In the genomic region with DNA sequence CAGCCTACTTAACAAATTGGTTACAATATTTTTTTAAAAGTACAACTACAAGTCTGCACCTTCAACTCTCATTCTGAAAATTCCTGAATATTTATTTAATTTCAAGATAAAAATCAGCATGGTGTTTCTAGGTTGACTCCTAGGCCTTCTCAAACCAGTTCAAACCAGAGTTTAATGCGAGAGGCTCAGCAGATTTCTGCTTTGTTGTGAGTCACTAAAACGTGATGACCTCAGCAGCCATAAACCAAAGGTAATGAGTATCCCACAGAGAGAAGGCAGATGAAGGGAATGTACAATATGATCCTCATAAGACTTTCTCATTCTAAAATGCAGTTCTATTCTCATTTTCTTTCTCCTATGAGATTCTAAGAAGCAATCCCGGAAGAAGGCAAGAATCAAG, we compare ENCODE assay signal across 1 cellular context.
TF ChIP-seq lines count a peak whose summit lies in the region.

No MANE protein-coding gene starts in this region.

TF ChIP-seq in K562, 482 proteins besides CTCF, POLR2A, EP300 and RAD21 (continued from another document):
- TF ChIP-seq HES1 (IDR thresholded peaks at IDR 0.05; ENCODE audit: low read depth) (no peak; the same call in 1 of the 2 replicates), U2AF2 (optimal IDR thresholded peaks at IDR 0.05; ENCODE audit: low read depth, low read length) (no peak), CREM (IDR thresholded peaks at IDR 0.05; ENCODE audit: low read depth) (peak; percentile 56), LCOR (CRISPR knock-in tag; IDR thresholded peaks at IDR 0.05) (no peak), HDGF (IDR thresholded peaks at IDR 0.05) (no peak), FOSL1 (tag; conservative IDR thresholded peaks at IDR 0.05) (peak; percentile 91), MED1 (CRISPR knock-in tag; IDR thresholded peaks at IDR 0.05; ENCODE audit: borderline replicate concordance) (no peak), ZNF609 (CRISPR knock-in tag; IDR thresholded peaks at IDR 0.05; ENCODE audit: borderline replicate concordance) (0 out of 2 replicates have a peak, but pooled peaks have one; percentile 4), ZNF23 (CRISPR knock-in tag; IDR thresholded peaks at IDR 0.05) (no peak), SMARCA4 (IDR thresholded peaks at IDR 0.05) (peak; percentile 45; the same call in 1 of the 2 replicates), KLF16 (IDR thresholded peaks at IDR 0.05) (peak; percentile 45; the same call in 1 of the 2 replicates), ZBTB2 (IDR thresholded peaks at IDR 0.05) (no peak), ZFP30 (CRISPR knock-in tag; IDR thresholded peaks at IDR 0.05; ENCODE audit: borderline replicate concordance) (no peak), ZNF253 (CRISPR knock-in tag; conservative IDR thresholded peaks at IDR 0.05) (no peak), SRSF3 (IDR thresholded peaks at IDR 0.05; ENCODE audit: insufficient read depth, low read length) (no peak), XRCC5 (IDR thresholded peaks at IDR 0.05; ENCODE audit: low read depth, low read length) (no peak), ZNF589 (CRISPR knock-in tag; IDR thresholded peaks at IDR 0.05; ENCODE audit: low read depth) (no peak), PTRF (tag; IDR thresholded peaks at IDR 0.05) (no peak), LEF1 (IDR thresholded peaks at IDR 0.05) (peak; percentile 77), PHB (CRISPR knock-in tag; IDR thresholded peaks at IDR 0.05) (no peak)
- TF ChIP-seq, protein P1, sequence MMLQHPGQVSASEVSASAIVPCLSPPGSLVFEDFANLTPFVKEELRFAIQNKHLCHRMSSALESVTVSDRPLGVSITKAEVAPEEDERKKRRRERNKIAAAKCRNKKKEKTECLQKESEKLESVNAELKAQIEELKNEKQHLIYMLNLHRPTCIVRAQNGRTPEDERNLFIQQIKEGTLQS (IDR thresholded peaks at IDR 0.05) = peak; percentile 92
- TF ChIP-seq, protein P1 (CRISPR knock-in tag; conservative IDR thresholded peaks at IDR 0.05) = no peak
